Comparison of ENCODE assay signal across 16 cellular contexts in genomic region chr10:126111562-126111961, GRCh38.
DNase-seq lines count a peak whose midpoint lies in the region; TF ChIP-seq lines count a peak whose summit lies in the region.
"Had no signal": no experiment of that assay in that cellular context is flagged by ENCODE, and none has a peak within 500 bp of the region (broad histone marks: within the 10 kb centered on the region; RNA-seq: fewer than 3 reads in every experiment).

No MANE protein-coding gene starts in this region.

- H3K9me3 Mint-ChIP-seq in brain: peaks cover 0 to 9% (median 8%) of the 10 kb centered on the region in 5 experiments

- peaks cover 9% of the 10 kb centered on the region for H3K27me3 Mint-ChIP-seq in brain

- no peaks in the 10 kb centered on the region for H3K27me3 ChIP-seq in effector memory CD4-positive, alpha-beta T cell (replicated peaks; ENCODE audit: control insufficient read depth, insufficient read depth, low read length, poor library complexity, severe bottlenecking)
- H3K27me3 ChIP-seq: SJCRH30 had no signal

- peak overlapping the region in 3 of 5 experiments; percentile 46 to 85 (median 67) for H3K27ac Mint-ChIP-seq in brain
- H3K27ac Mint-ChIP-seq: CD4-positive, CD25-positive, alpha-beta regulatory T cell had no signal

- no peak for TF ChIP-seq CTCF in brain (conservative IDR thresholded peaks at IDR 0.05)

- peaks cover 52% of the 10 kb centered on the region for H3K4me1 Mint-ChIP-seq in brain
- H3K4me1 Mint-ChIP-seq: CD4-positive, CD25-positive, alpha-beta regulatory T cell had no signal

- H3K4me1 ChIP-seq in effector memory CD4-positive, alpha-beta T cell (ENCODE audit: control insufficient read depth, insufficient read depth, low read length, poor library complexity, severe bottlenecking): no peaks in the 10 kb centered on the region

- H3K4me3 Mint-ChIP-seq in brain: peak overlapping the region in 1 of 5 experiments; percentile 33
- H3K4me3 Mint-ChIP-seq: CD4-positive, CD25-positive, alpha-beta regulatory T cell had no signal

- no peaks in the 10 kb centered on the region for H3K9me3 ChIP-seq in effector memory CD4-positive, alpha-beta T cell (ENCODE audit: control insufficient read depth, low read length)
- H3K9me3 ChIP-seq: SJCRH30 had no signal

- H3K27ac ChIP-seq in effector memory CD4-positive, alpha-beta T cell (ENCODE audit: insufficient read depth, low read length, poor library complexity, severe bottlenecking): no peak overlapping the region
- H3K27ac ChIP-seq: PC-9, SJCRH30 had no signal

- H3K36me3 Mint-ChIP-seq in brain: peaks cover 14% of the 10 kb centered on the region
- H3K36me3 Mint-ChIP-seq: CD4-positive, CD25-positive, alpha-beta regulatory T cell had no signal

- H3K36me3 ChIP-seq in effector memory CD4-positive, alpha-beta T cell (ENCODE audit: control insufficient read depth, insufficient read depth, low read length): no peaks in the 10 kb centered on the region
- H3K36me3 ChIP-seq: SJCRH30 had no signal

- H3K4me3 ChIP-seq in effector memory CD4-positive, alpha-beta T cell (ENCODE audit: insufficient read depth, low read depth, low read length, poor library complexity, severe bottlenecking): no peak overlapping the region
- H3K4me3 ChIP-seq: PC-9, SJCRH30 had no signal

- DNase-seq in MV-4-11 (lab: John Stamatoyannopoulos, UW) (peak; percentile 39), left kidney (ENCODE audit: low read depth, low spot score) (peak; percentile 39), smooth muscle cell of the brain vasculature (ENCODE audit: low read depth, low spot score) (peak; percentile 82), NCI-H446 treated with DMSO at 0.1 percent for 48 hours (lab: John Stamatoyannopoulos, UW) (no peak), nucleus accumbens (lab: John Stamatoyannopoulos, UW) (no peak)
- no peak for DNase-seq in effector memory CD4-positive, alpha-beta T cell
- DNase-seq: CD4-positive, CD25-positive, alpha-beta regulatory T cell; HCEC 1CT; NCI-H1092; NCI-H146; NCI-H2081 treated with DMSO at 0.1 percent for 48 hours; NCI-H510A treated with DMSO at 0.1 percent for 48 hours; NCI-H82; PC-9; SJCRH30 had no signal

Comparison
In these comparisons a context has a peak if more than half of its experiments do, and no peak if none do; other contexts are left out.
1. DNase-seq: peak in MV-4-11 (single experiment), left kidney (single experiment) and smooth muscle cell of the brain vasculature (single experiment); none in NCI-H446 treated with DMSO at 0.1 percent for 48 hours (single experiment), nucleus accumbens (0 of 56) and effector memory CD4-positive, alpha-beta T cell (0 of 3).